15 cellular contexts compared by ENCODE assay signal in the genomic region with DNA sequence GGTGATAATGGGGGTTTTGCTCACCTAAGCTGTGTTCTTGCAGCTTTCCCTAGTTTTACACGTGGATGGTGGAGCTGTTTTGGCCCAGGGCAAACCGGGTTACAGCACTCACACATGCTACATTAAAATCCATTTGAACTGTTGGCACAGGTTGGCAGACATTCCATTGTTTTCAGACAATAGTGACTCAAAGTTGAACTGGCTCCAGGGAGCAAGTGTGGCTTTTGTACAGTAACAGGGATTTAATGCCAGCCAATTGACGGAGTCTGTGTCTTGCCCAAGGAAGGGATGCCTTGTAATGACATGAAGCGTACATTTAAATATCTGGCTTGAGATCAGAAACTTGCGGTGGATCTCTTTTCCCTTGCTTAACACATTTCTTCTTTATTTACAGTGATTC.
DNase-seq lines count a peak whose midpoint lies in the region; ATAC-seq, FAIRE-seq and TF ChIP-seq lines count a peak whose summit lies in the region.
"Had no signal": no experiment of that assay in that cellular context is flagged by ENCODE, and none has a peak within 500 bp of the region (broad histone marks: within the 10 kb centered on the region; RNA-seq: fewer than 3 reads in every experiment).

No MANE protein-coding gene starts in this region.

- H3K9me2 ChIP-seq in PC-3 (replicated peaks; ENCODE audit: low read length): no peaks in the 10 kb centered on the region

- H2AFZ ChIP-seq in PC-3 (ENCODE audit: low read length): no peak overlapping the region

- H3K4me3 ChIP-seq in PC-3 (ENCODE audit: low read length): no peak overlapping the region
- H3K4me3 ChIP-seq: SJCRH30 had no signal

- H3K27me3 Mint-ChIP-seq in stimulated activated memory B cell treated with anti-CD40 and anti-IgM and Interleukin-4, amounts not matched to agents 10 μg/mL and 1 μg/mL and 100 μg/mL, for 72 hours: no peaks in the 10 kb centered on the region
- H3K27me3 Mint-ChIP-seq: naive thymus-derived CD4-positive, alpha-beta T cell; stimulated activated naive CD8-positive, alpha-beta T cell treated with anti-CD3 and anti-CD28 coated beads, Interleukin-15, amount 100 ng/mL, for 72 hours had no signal

- H3K4me2 ChIP-seq in PC-3 (ENCODE audit: low read length): no peak overlapping the region

- no peak overlapping the region for H3K9ac ChIP-seq in PC-3 (ENCODE audit: low read length)

- no peak for DNase-seq in H54 (ENCODE audit: insufficient read length, low spot score)
- peak; percentile 90 for DNase-seq in PC-3
- DNase-seq in epithelial cell of prostate (ENCODE audit: low read depth, low spot score): peak; percentile 84
- DNase-seq in pons (ENCODE audit: low spot score): peak; percentile 63
- no peak for DNase-seq in NK-92 treated with Interleukin-12 subunit alpha and Interleukin-12 subunit beta, amount 100 ng/mL, for 24 hours (lab: John Stamatoyannopoulos, UW)
- DNase-seq in SIG-M5 (lab: John Stamatoyannopoulos, UW): no peak
- DNase-seq: activated T-cell treated with anti-CD3 and anti-CD28 coated beads, Interleukin-2, amount 50 U/mL, for 48 hours; brain microvascular endothelial cell; COR-L47; KG1; naive thymus-derived CD4-positive, alpha-beta T cell; SJCRH30; stimulated activated naive CD8-positive, alpha-beta T cell treated with anti-CD3 and anti-CD28 coated beads, Interleukin-15, amount 100 ng/mL, for 72 hours had no signal

- H3K27ac Mint-ChIP-seq in stimulated activated memory B cell treated with anti-CD40 and anti-IgM and Interleukin-4, amounts not matched to agents 10 μg/mL and 1 μg/mL and 100 μg/mL, for 72 hours: no peak overlapping the region

- CTCF ChIA-PET in PC-3 (lab: Charles Lee): no interaction called here

- peaks cover 41% of the 10 kb centered on the region for H3K4me1 Mint-ChIP-seq in stimulated activated memory B cell treated with anti-CD40 and anti-IgM and Interleukin-4, amounts not matched to agents 10 μg/mL and 1 μg/mL and 100 μg/mL, for 72 hours

- H3K4me1 ChIP-seq in PC-3 (ENCODE audit: insufficient read depth, low read length): peaks cover 16% of the 10 kb centered on the region

- no peaks in the 10 kb centered on the region for H3K27me3 ChIP-seq in PC-3 (ENCODE audit: low read length)
- H3K27me3 ChIP-seq: brain microvascular endothelial cell, SJCRH30 had no signal

- TF ChIP-seq CTCF in PC-3 (conservative IDR thresholded peaks at IDR 0.05; ENCODE audit: low read depth, low read length): no peak

- POLR2A ChIA-PET in PC-3 (lab: Charles Lee; ENCODE audit: unreplicated experiment): no interaction called here

- intact Hi-C loops in PC-3 (cut with micrococcal nuclease): no loop called here

- H3K9me3 ChIP-seq in PC-3 (ENCODE audit: low read length): no peaks in the 10 kb centered on the region
- H3K9me3 ChIP-seq: SJCRH30 had no signal

- no peak for TF ChIP-seq POLR2A in H54 (IDR thresholded peaks at IDR 0.05; ENCODE audit: low read depth, low read length)

- FAIRE-seq in H54 (lab: Jason Lieb, UNC): peak; percentile 52

- no peaks in the 10 kb centered on the region for H4K20me1 ChIP-seq in PC-3 (ENCODE audit: low read length)

- ATAC-seq in PC-3: peak; percentile 78
- no peak for ATAC-seq in stimulated activated memory B cell treated with anti-CD40 and anti-IgM and Interleukin-4, amounts not matched to agents 10 μg/mL and 1 μg/mL and 100 μg/mL, for 72 hours
- no peak for ATAC-seq in GM21381 (IDR thresholded peaks at IDR 0.05; ENCODE audit: unreplicated experiment)
- ATAC-seq: naive thymus-derived CD4-positive, alpha-beta T cell; stimulated activated naive CD8-positive, alpha-beta T cell treated with anti-CD3 and anti-CD28 coated beads, Interleukin-15, amount 100 ng/mL, for 72 hours had no signal

- no peaks in the 10 kb centered on the region for H3K9me3 Mint-ChIP-seq in stimulated activated memory B cell treated with anti-CD40 and anti-IgM and Interleukin-4, amounts not matched to agents 10 μg/mL and 1 μg/mL and 100 μg/mL, for 72 hours
- H3K9me3 Mint-ChIP-seq: naive thymus-derived CD4-positive, alpha-beta T cell; stimulated activated naive CD8-positive, alpha-beta T cell treated with anti-CD3 and anti-CD28 coated beads, Interleukin-15, amount 100 ng/mL, for 72 hours had no signal

- H3K79me2 ChIP-seq in PC-3 (ENCODE audit: low read length): peaks cover 39% of the 10 kb centered on the region; the same call in 1 of the 2 replicates

- H3K27ac ChIP-seq in PC-3 (ENCODE audit: low read length) (no peak overlapping the region), epithelial cell of prostate (no peak overlapping the region)
- H3K27ac ChIP-seq: brain microvascular endothelial cell, SJCRH30 had no signal

- H3K36me3 Mint-ChIP-seq in stimulated activated memory B cell treated with anti-CD40 and anti-IgM and Interleukin-4, amounts not matched to agents 10 μg/mL and 1 μg/mL and 100 μg/mL, for 72 hours: peaks cover 26% of the 10 kb centered on the region

- no peak overlapping the region for H3K4me3 Mint-ChIP-seq in stimulated activated memory B cell treated with anti-CD40 and anti-IgM and Interleukin-4, amounts not matched to agents 10 μg/mL and 1 μg/mL and 100 μg/mL, for 72 hours
- H3K4me3 Mint-ChIP-seq: stimulated activated naive CD8-positive, alpha-beta T cell treated with anti-CD3 and anti-CD28 coated beads, Interleukin-15, amount 100 ng/mL, for 72 hours had no signal

- no peaks in the 10 kb centered on the region; the same call in 1 of the 2 replicates for H3K36me3 ChIP-seq in PC-3 (ENCODE audit: low read depth, low read length)
- H3K36me3 ChIP-seq: brain microvascular endothelial cell, SJCRH30 had no signal

- H3F3A ChIP-seq in PC-3 (ENCODE audit: low read length, unreplicated experiment): no peaks in the 10 kb centered on the region

- BruUV-seq in PC-3 (replicated peaks; lab: Mats Ljungman, UMichigan): no TSS peak

Comparison
In these comparisons a context has a peak if more than half of its experiments do, and no peak if none do; other contexts are left out.
1. DNase-seq: peak in PC-3 (single experiment), epithelial cell of prostate (single experiment) and pons (single experiment); none in H54 (single experiment), NK-92 treated with Interleukin-12 subunit alpha and Interleukin-12 subunit beta, amount 100 ng/mL, for 24 hours (single experiment) and SIG-M5 (single experiment).